ENCODE assay signal across 8 cellular contexts in the genomic region with DNA sequence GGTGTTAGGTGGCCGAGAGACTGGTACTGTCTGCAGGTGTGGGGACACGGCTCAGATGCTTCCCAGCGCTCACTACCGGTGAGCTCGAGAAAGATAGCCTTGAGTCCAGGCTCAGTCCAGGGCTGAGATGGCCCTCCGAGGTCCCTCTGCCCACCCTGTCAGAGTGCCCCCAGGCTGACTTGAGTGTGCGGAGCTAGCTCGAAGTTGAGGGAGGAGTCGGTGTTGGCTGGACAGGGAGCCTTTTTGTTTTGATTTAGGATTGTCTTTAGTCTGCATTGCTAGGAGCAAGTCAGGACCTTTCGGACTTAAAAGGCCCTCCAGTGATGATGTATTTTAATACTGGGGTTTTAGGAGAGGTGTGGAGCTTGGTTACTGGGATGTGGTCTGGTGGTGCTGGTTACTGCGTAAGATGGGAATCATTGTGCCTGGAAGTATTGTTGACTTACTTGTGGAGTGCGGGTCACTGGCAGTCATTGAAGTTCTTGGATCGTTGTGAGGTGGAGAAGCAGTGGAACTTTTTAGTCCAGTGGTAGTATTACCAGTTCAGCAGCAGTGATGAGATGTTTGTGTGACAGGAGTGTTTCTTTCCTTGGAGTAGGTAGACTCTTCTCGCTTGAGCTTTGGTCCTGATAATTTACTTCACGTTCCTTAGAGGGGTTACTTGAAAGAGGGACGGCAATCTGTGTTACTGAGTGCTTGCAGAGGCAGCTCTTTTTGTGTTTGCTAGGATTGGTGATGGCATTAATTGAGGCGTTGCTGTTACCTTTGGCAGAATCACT. TPM values are rescaled to one million over a fixed set of nuclear protein-coding genes. Genes with fewer than 3 reads are reported as not detected.
DNase-seq lines count a peak whose midpoint lies in the region; ATAC-seq and TF ChIP-seq lines count a peak whose summit lies in the region.

No MANE protein-coding gene starts in this region.

- H3K27ac ChIP-seq in A673 (ENCODE audit: low read depth, low read length, poor library complexity, severe bottlenecking) (peak overlapping the region; percentile 79), RWPE2 (ENCODE audit: poor library complexity, severe bottlenecking) (peak overlapping the region; percentile 55)

- CTCF ChIA-PET in A673 (lab: Charles Lee), result interaction anchor here (0.5 kb wide), 1 partner anchor 19 kb away, joined by 28 read pairs; no protein-coding TSS in a partner anchor

- no TSS peak for BruUV-seq in A673 (replicated peaks; lab: Mats Ljungman, UMichigan)

- intact Hi-C loops in A673 (cut with micrococcal nuclease; ENCODE audit: unreplicated experiment), result no loop called here
- intact Hi-C loops in natural killer cell (cut with micrococcal nuclease), result loop anchor here (5.0 kb wide), 1 partner anchor 857 kb away; a partner anchor contains a TSS

- TF ChIP-seq CTCF in A673 (conservative IDR thresholded peaks at IDR 0.05; ENCODE audit: low read depth, low read length), result no peak
- peak; percentile 49 for TF ChIP-seq CTCF in RWPE2 (IDR thresholded peaks at IDR 0.05; ENCODE audit: poor library complexity, severe bottlenecking)
- TF ChIP-seq CTCF in natural killer cell (IDR thresholded peaks at IDR 0.05), result peak; percentile 7

- ATAC-seq in GM21526 (IDR thresholded peaks at IDR 0.05; ENCODE audit: low FRiP score, unreplicated experiment), result peak; percentile 0
- peak; percentile 3; the same call in 2 of the 3 replicates for ATAC-seq in RWPE2 (ENCODE audit: low read depth)
- peak in 1 of 3 donors; percentile 11 for ATAC-seq in natural killer cell
- no peak for ATAC-seq in GM19463 (IDR thresholded peaks at IDR 0.05; ENCODE audit: unreplicated experiment)
- ATAC-seq in HG02623 (IDR thresholded peaks at IDR 0.05; ENCODE audit: unreplicated experiment), result no peak

- H3K36me3 Mint-ChIP-seq in natural killer cell, result no peaks in the 10 kb centered on the region

- no peaks in the 10 kb centered on the region for H3K27me3 ChIP-seq in A673 (replicated peaks; ENCODE audit: insufficient read depth, low read depth, low read length, poor library complexity)
- no peaks in the 10 kb centered on the region for H3K27me3 ChIP-seq in RWPE2 (ENCODE audit: insufficient read depth, poor library complexity, severe bottlenecking)

- DNase-seq in A673 (ENCODE audit: low spot score), result no peak
- no peak for DNase-seq in RWPE2 (ENCODE audit: low spot score)
- peak; percentile 33 for DNase-seq in epidermal melanocyte (ENCODE audit: insufficient read length, low spot score)
- no peak for DNase-seq in natural killer cell
- DNase-seq in KBM-7, result no peak

- H3K4me3 Mint-ChIP-seq in natural killer cell, result peak overlapping the region; percentile 84

- H3K36me3 ChIP-seq in A673 (ENCODE audit: insufficient read depth, low read length, poor library complexity, severe bottlenecking) (no peaks in the 10 kb centered on the region), RWPE2 (ENCODE audit: low read depth) (peaks cover 4% of the 10 kb centered on the region)

- H3K9me3 ChIP-seq in A673 (ENCODE audit: low read depth, low read length, poor library complexity, severe bottlenecking), result no peaks in the 10 kb centered on the region
- H3K9me3 ChIP-seq in RWPE2 (ENCODE audit: severe bottlenecking), result no peaks in the 10 kb centered on the region

- H3K4me3 ChIP-seq in A673 (ENCODE audit: low read depth, low read length, poor library complexity, severe bottlenecking) (peak overlapping the region; percentile 99), RWPE2 (ENCODE audit: severe bottlenecking) (peak overlapping the region; percentile 61)

- no peaks in the 10 kb centered on the region for H3K27me3 Mint-ChIP-seq in natural killer cell (ENCODE audit: low read depth in 2 of 2)

- no peaks in the 10 kb centered on the region for H3K9me3 Mint-ChIP-seq in natural killer cell

- H3K4me1 ChIP-seq in A673 (ENCODE audit: insufficient read depth, low read length, poor library complexity, severe bottlenecking), result peaks cover 12% of the 10 kb centered on the region
- peaks cover 10% of the 10 kb centered on the region for H3K4me1 ChIP-seq in RWPE2 (ENCODE audit: insufficient read depth, poor library complexity, severe bottlenecking)

- H3K4me1 Mint-ChIP-seq in natural killer cell, result peaks cover 23 to 36% of the 10 kb centered on the region in 2 donors

- H3K27ac Mint-ChIP-seq in natural killer cell, result peak overlapping the region; percentile 52 to 72

- in situ Hi-C loops in KBM-7 (cut with MboI; ENCODE audit: low pct_unique_long_range_greater_than_20kb, low sequenced_read_pairs), result no loop called here

- POLR2A ChIA-PET in A673 (lab: Charles Lee; ENCODE audit: low non-redundant PET), result no interaction called here

RNA-seq across cellular contexts. Expression of a gene that starts 0.6 kb away (rescaled TPM):
- total RNA-seq in A673 (2021) (6.5 and 8.3 TPM in 2 replicates), natural killer cell (10 to 100 TPM; 12.3 to 14.3 (median 13.2) TPM)

RNA-seq across cellular contexts. Expression of a gene that starts 0.7 kb away (rescaled TPM):
- total RNA-seq in A673 (2021), result 102 and 106 TPM in 2 replicates
- 10 to 100 TPM; 27.0 to 36.0 (median 33.7) TPM for total RNA-seq in natural killer cell

Comparison
In these comparisons a context has a peak if more than half of its experiments do, and no peak if none do; other contexts are left out.
1. ATAC-seq: peak in GM21526 (single experiment) and RWPE2 (single experiment); none in GM19463 (single experiment) and HG02623 (single experiment).